In genomic region chr11:23725752-23726151, GRCh38 we compare ENCODE assay signal across 1 cellular context.
TF ChIP-seq lines count a peak whose summit lies in the region.

No MANE protein-coding gene starts in this region.

TF ChIP-seq in IMR-90, 13 proteins besides CTCF, POLR2A, EP300 and RAD21 (continued from another document):
- no peak for TF ChIP-seq ELK1 (IDR thresholded peaks at IDR 0.05; ENCODE audit: borderline replicate concordance, low read depth, low read length)
- TF ChIP-seq USF2 (IDR thresholded peaks at IDR 0.05; ENCODE audit: low read depth, low read length): no peak
- no peak for TF ChIP-seq FOS (IDR thresholded peaks at IDR 0.05; ENCODE audit: low read depth, low read length)
- no peak for TF ChIP-seq CHD1 (IDR thresholded peaks at IDR 0.05; ENCODE audit: low read depth, low read length)
- no peak for TF ChIP-seq CEBPB (IDR thresholded peaks at IDR 0.05; ENCODE audit: low read depth, low read length)
- no peak for TF ChIP-seq RFX5 (IDR thresholded peaks at IDR 0.05; ENCODE audit: low read depth, low read length)
- TF ChIP-seq NFE2L2 (IDR thresholded peaks at IDR 0.05; ENCODE audit: low read depth, low read length): no peak
